8 cellular contexts compared by ENCODE assay signal in genomic region chr4:55399581-55399980, GRCh38. TPM values are rescaled to one million over a fixed set of nuclear protein-coding genes. Genes with fewer than 3 reads are reported as not detected.
DNase-seq lines count a peak whose midpoint lies in the region; ATAC-seq, FAIRE-seq and TF ChIP-seq lines count a peak whose summit lies in the region.

No MANE protein-coding gene starts in this region.

- TF ChIP-seq RAD21 in K562 (CRISPR knock-in tag; conservative IDR thresholded peaks at IDR 0.05 in 1 of 2, IDR thresholded peaks at IDR 0.05 in 1 of 2) = no peak

- POLR2A ChIA-PET in K562 (lab: Yijun Ruan, JAX) = interaction anchor here (0.9 to 1.9 kb wide), 5 partner anchors 9 to 54 kb away, joined by 3 to 5 read pairs (median 5); partner anchors contain the start of gene SRD5A3

- H3K9me3 ChIP-seq in BE2C (no peaks in the 10 kb centered on the region), K562 (replicated peaks; ENCODE audit: control insufficient read depth, insufficient read depth, low read depth, low read length) (no peaks in the 10 kb centered on the region), thyroid gland (no peaks in the 10 kb centered on the region)

- WGBS in K562 (ENCODE audit: insufficient coverage, low coverage, missing lambda C conversion rate) = 28% methylated on average over 1 of the region's 1 CpG
- 70 to 93% methylated on average over 1 of the region's 1 CpG for WGBS in thyroid gland, 2 donors

- CTCF ChIA-PET in K562 (lab: Yijun Ruan, JAX; ENCODE audit: low intra/inter-chr PET ratio) = no interaction called here

- no peak overlapping the region for H3K9ac ChIP-seq in KMS-11
- peak overlapping the region; percentile 59 to 92; a peak in 3 of 4 replicates for H3K9ac ChIP-seq in K562 (ENCODE audit: insufficient read depth in 1 of 2, low read depth in 2 of 2, low read length in 2 of 2)

- DNase-seq in BE2C (no peak), K562 (ENCODE audit: extremely low read depth in 1 of 4, low spot score in 3 of 4) (peak in 1 of 4 experiments; percentile 24), midbrain (lab: John Stamatoyannopoulos, UW) (peak; percentile 9), NCI-H146 treated with DMSO at 0.1 percent for 48 hours (lab: John Stamatoyannopoulos, UW; ENCODE audit: unreplicated experiment) (no peak), thyroid gland (no peak)

- no peak for TF ChIP-seq EP300 in K562 (IDR thresholded peaks at IDR 0.05; ENCODE audit: low read length)

- H3K4me3 ChIP-seq in BE2C (ENCODE audit: low read depth, low read length) (peak overlapping the region; percentile 8), KMS-11 (IDR thresholded peaks at IDR 0.05; ENCODE audit: insufficient read depth, low read depth, low read length) (no peak overlapping the region), K562 (peak overlapping the region; percentile 97; the same call in 1 of the 2 replicates), thyroid gland (replicated peaks in 1 of 3) (no peak overlapping the region)

- H3K79me2 ChIP-seq in KMS-11 (ENCODE audit: insufficient read depth, low read depth) (peaks cover 66% of the 10 kb centered on the region), K562 (ENCODE audit: control insufficient read depth, insufficient read depth, low read length) (peaks cover 90% of the 10 kb centered on the region)

- H3K27ac ChIP-seq in KMS-11 (no peak overlapping the region), K562 (ENCODE audit: extremely low read depth, low read depth, low read length) (no peak overlapping the region), thyroid gland (no peak overlapping the region)

- H3K4me2 ChIP-seq in KMS-11 (peak overlapping the region; percentile 46; the same call in 1 of the 2 replicates), K562 (ENCODE audit: insufficient read depth, low read length) (peak overlapping the region; percentile 93)

- peaks cover 15% of the 10 kb centered on the region for H4K20me1 ChIP-seq in KMS-11 (ENCODE audit: insufficient read depth)
- peaks cover 30% of the 10 kb centered on the region for H4K20me1 ChIP-seq in K562 (replicated peaks; ENCODE audit: control insufficient read depth, insufficient read depth, low read length)

- TF ChIP-seq CTCF in BE2C (IDR thresholded peaks at IDR 0.05; ENCODE audit: low read depth, low read length) = no peak
- no peak for TF ChIP-seq CTCF in KMS-11 (conservative IDR thresholded peaks at IDR 0.05; ENCODE audit: low read depth, low read length)
- no peak for TF ChIP-seq CTCF in K562 (IDR thresholded peaks at IDR 0.05 in 2 of 3, conservative IDR thresholded peaks at IDR 0.05 in 1 of 3; ENCODE audit: insufficient read depth in 2 of 3, low read depth in 1 of 3, low read length in 3 of 3)
- no peak for TF ChIP-seq CTCF in thyroid gland (IDR thresholded peaks at IDR 0.05)

- in situ Hi-C loops in K562 (cut with MboI) = no loop called here

- peaks cover 3% of the 10 kb centered on the region for H3K9me1 ChIP-seq in K562 (ENCODE audit: control insufficient read depth, insufficient read depth, low read length)

- peaks cover 4% of the 10 kb centered on the region; the same call in 1 of the 2 replicates for H3K4me1 ChIP-seq in BE2C
- peaks cover 38% of the 10 kb centered on the region for H3K4me1 ChIP-seq in KMS-11 (ENCODE audit: low read depth, poor library complexity, severe bottlenecking)
- peaks cover 6 to 13% of the 10 kb centered on the region in 2 experiments; a peak in 4 of 5 replicates for H3K4me1 ChIP-seq in K562 (replicated peaks in 1 of 2; ENCODE audit: control insufficient read depth in 2 of 2, insufficient read depth in 2 of 2, low read length in 2 of 2)
- peaks cover 22 to 32% of the 10 kb centered on the region in 2 donors for H3K4me1 ChIP-seq in thyroid gland

- no peaks in the 10 kb centered on the region for H3K27me3 ChIP-seq in BE2C
- H3K27me3 ChIP-seq in KMS-11 (ENCODE audit: insufficient read depth, low read depth) = no peaks in the 10 kb centered on the region
- no peaks in the 10 kb centered on the region for H3K27me3 ChIP-seq in K562 (ENCODE audit: control insufficient read depth in 2 of 2, insufficient read depth in 2 of 2, low read length in 2 of 2)
- H3K27me3 ChIP-seq in thyroid gland = no peaks in the 10 kb centered on the region

- no peak for FAIRE-seq in K562 (lab: Jason Lieb, UNC)

- TF ChIP-seq POLR2A in K562 (conservative IDR thresholded peaks at IDR 0.05) = no peak
- no peak for TF ChIP-seq POLR2A in thyroid gland (IDR thresholded peaks at IDR 0.05)

- H2AFZ ChIP-seq in KMS-11 (ENCODE audit: low read depth) (no peak overlapping the region), K562 (ENCODE audit: low read depth, low read length) (no peak overlapping the region)

- H3K36me3 ChIP-seq in BE2C (peaks cover 34% of the 10 kb centered on the region), KMS-11 (ENCODE audit: insufficient read depth) (no peaks in the 10 kb centered on the region; the same call in 1 of the 2 replicates), K562 (ENCODE audit: control insufficient read depth, insufficient read depth, low read length) (peaks cover 59% of the 10 kb centered on the region), thyroid gland (peaks cover 0 to 4% of the 10 kb centered on the region in 2 donors)

- no TSS peak for BruUV-seq in K562 (replicated peaks; lab: Mats Ljungman, UMichigan)

- intact Hi-C loops in K562 (cut with micrococcal nuclease) (loop anchor here (5.0 kb wide), 1 partner anchor 233 kb away; no protein-coding TSS in a partner anchor), thyroid gland (cut with DNase I) (no loop called here)

- ATAC-seq in K562 (no peak), HG02588 (IDR thresholded peaks at IDR 0.05; ENCODE audit: unreplicated experiment) (no peak), GM18502 (IDR thresholded peaks at IDR 0.05; ENCODE audit: poor library complexity, unreplicated experiment) (no peak)

TF ChIP-seq in K562, 482 proteins besides CTCF, POLR2A, EP300 and RAD21 (continues in another document):
- TF ChIP-seq CBX8 (IDR thresholded peaks at IDR 0.05; ENCODE audit: borderline replicate concordance, extremely low read depth, low read depth, low read length, poor library complexity, severe bottlenecking) (no peak), ZNF395 (CRISPR knock-in tag; IDR thresholded peaks at IDR 0.05) (no peak), NFIX (CRISPR knock-in tag; IDR thresholded peaks at IDR 0.05; ENCODE audit: low read depth) (no peak), ZNF324 (CRISPR knock-in tag; IDR thresholded peaks at IDR 0.05) (no peak), ZNF830 (CRISPR knock-in tag; IDR thresholded peaks at IDR 0.05) (no peak), ZC3H4 (CRISPR knock-in tag; IDR thresholded peaks at IDR 0.05; ENCODE audit: borderline replicate concordance) (no peak), HIVEP1 (CRISPR knock-in tag; IDR thresholded peaks at IDR 0.05) (no peak)

RNA-seq across cellular contexts. Expression of gene TMEM165, which starts 3.8 kb away (rescaled TPM):
- polyA plus RNA-seq in BE2C (2012; ENCODE audit: insufficient read depth, insufficient read length, low read depth) = 45.3 TPM
- total RNA-seq in K562 (2011; cell fraction: chromatin; rRNA removed; ENCODE audit: low replicate concordance) = 347 and 666 TPM in 2 replicates
- total RNA-seq in K562 (2011; cell fraction: nucleolus; rRNA removed) = 225 and 269 TPM in 2 replicates
- 544 and 827 TPM in 2 replicates for total RNA-seq in K562 (2011; cell fraction: nucleoplasm; rRNA removed)
- total RNA-seq in K562 (2014; rRNA removed) (112 and 116 TPM in 2 replicates), K562 (2014; rRNA removed; fragmentation: Illumina TruSeq; extraction: Trizol) (96.6 and 96.8 TPM in 2 replicates), K562 (2015; rRNA removed; fragmentation: Illumina TruSeq; extraction: Trizol) (91.7 and 97.1 TPM in 2 replicates), K562 (2021) (84.6 and 97.5 TPM in 2 replicates), thyroid gland (100 to 1,000 TPM; 175 to 226 (median 189) TPM)
- polyA plus RNA-seq in K562 (2011; rRNA removed) (145 and 174 TPM in 2 replicates), K562 (2014; fragmentation: Illumina TruSeq; extraction: Trizol) (58.7 and 70.6 TPM in 2 replicates), K562 (2014; fragmentation: Nextera tagmentation; extraction: Ambion mirVana) (10 to 100 TPM; 21.3 to 27.5 TPM), K562 (2014; rRNA removed) (105 and 106 TPM in 2 replicates)
- polyA plus RNA-seq in K562 (2011; cell fraction: cytosol; rRNA removed) = 80.4 and 158 TPM in 2 replicates
- 179 and 244 TPM in 2 replicates for polyA plus RNA-seq in K562 (2011; cell fraction: nucleus; rRNA removed)
- polyA plus RNA-seq in K562 (2012) = 54.2 and 62.0 TPM in 2 replicates
- 177 and 204 TPM in 2 replicates for polyA minus RNA-seq in K562 (2011; rRNA and poly(A)+ RNA removed)
- 53.2 and 61.2 TPM in 2 replicates for polyA minus RNA-seq in K562 (2011; cell fraction: cytosol; rRNA and poly(A)+ RNA removed)
- 110 and 180 TPM in 2 replicates for polyA minus RNA-seq in K562 (2011; cell fraction: nucleus; rRNA and poly(A)+ RNA removed)

RNA-seq across cellular contexts. Expression of gene SRD5A3, which starts 53.5 kb away (rescaled TPM):
- 4.4 TPM for polyA plus RNA-seq in BE2C (2012; ENCODE audit: insufficient read depth, insufficient read length, low read depth)
- 12.9 and 19.1 TPM in 2 replicates for total RNA-seq in K562 (2011; cell fraction: chromatin; rRNA removed; ENCODE audit: low replicate concordance)
- 12.9 and 13.5 TPM in 2 replicates for total RNA-seq in K562 (2011; cell fraction: nucleolus; rRNA removed)
- 22.7 and 23.1 TPM in 2 replicates for total RNA-seq in K562 (2011; cell fraction: nucleoplasm; rRNA removed)
- total RNA-seq in K562 (2014; rRNA removed) (9.1 and 12.0 TPM in 2 replicates), K562 (2014; rRNA removed; fragmentation: Illumina TruSeq; extraction: Trizol) (15.7 and 16.2 TPM in 2 replicates), K562 (2015; rRNA removed; fragmentation: Illumina TruSeq; extraction: Trizol) (10.6 and 13.3 TPM in 2 replicates), K562 (2021) (21.6 and 21.7 TPM in 2 replicates), thyroid gland (10 to 100 TPM in 1 of 4 donors, 1 to 10 TPM in 3; 2.7 to 12.0 (median 7.0) TPM)
- polyA plus RNA-seq in K562 (2011; rRNA removed) (34.0 and 37.0 TPM in 2 replicates), K562 (2014; fragmentation: Illumina TruSeq; extraction: Trizol) (15.0 and 17.0 TPM in 2 replicates), K562 (2014; fragmentation: Nextera tagmentation; extraction: Ambion mirVana) (1 to 10 TPM; 2.5 to 5.3 TPM), K562 (2014; rRNA removed) (10.0 and 14.1 TPM in 2 replicates)
- polyA plus RNA-seq in K562 (2011; cell fraction: cytosol; rRNA removed) = 14.5 and 26.4 TPM in 2 replicates
- 6.9 and 11.5 TPM in 2 replicates for polyA plus RNA-seq in K562 (2011; cell fraction: nucleus; rRNA removed)
- polyA plus RNA-seq in K562 (2012) = 17.2 and 29.6 TPM in 2 replicates
- polyA minus RNA-seq in K562 (2011; rRNA and poly(A)+ RNA removed) = 25.0 and 35.5 TPM in 2 replicates
- polyA minus RNA-seq in K562 (2011; cell fraction: cytosol; rRNA and poly(A)+ RNA removed) = 9.6 and 16.2 TPM in 2 replicates
- polyA minus RNA-seq in K562 (2011; cell fraction: nucleus; rRNA and poly(A)+ RNA removed) = 2.2 and 3.1 TPM in 2 replicates

Comparison
In these comparisons a context has a peak if more than half of its experiments do, and no peak if none do; other contexts are left out.
1. H3K4me3 ChIP-seq: peak in BE2C (single experiment) and K562 (single experiment); none in KMS-11 (single experiment) and thyroid gland (0 of 3).